ENCODE assay signal across 8 cellular contexts in genomic region chr22:41683052-41683451, GRCh38. TPM values are rescaled to one million over a fixed set of nuclear protein-coding genes. Genes with fewer than 3 reads are reported as not detected.
DNase-seq lines count a peak whose midpoint lies in the region; ATAC-seq, FAIRE-seq and TF ChIP-seq lines count a peak whose summit lies in the region.

No MANE protein-coding gene starts in this region.

- H3K79me1 ChIP-seq in mesendoderm (ENCODE audit: low read length), result peaks cover 10% of the 10 kb centered on the region

- no TSS peak for BruUV-seq in K562 (replicated peaks; lab: Mats Ljungman, UMichigan)

- WGBS in K562 (ENCODE audit: insufficient coverage, low coverage, missing lambda C conversion rate), result 8% methylated on average over 7 of the region's 9 CpGs
- WGBS in mesendoderm (ENCODE audit: extremely low coverage, insufficient coverage, low lambda C conversion rate), result no CpG with 5 or more reads among the region's 9 CpGs

- no peak overlapping the region for H2BK5ac ChIP-seq in mesendoderm (ENCODE audit: low read length)

- CTCF ChIA-PET in K562 (lab: Yijun Ruan, JAX; ENCODE audit: low intra/inter-chr PET ratio), result no interaction called here

- H3K9ac ChIP-seq in K562 (ENCODE audit: insufficient read depth in 1 of 2, low read depth in 2 of 2, low read length in 2 of 2), result peak overlapping the region; percentile 94 to 95
- no peak overlapping the region for H3K9ac ChIP-seq in mesendoderm (ENCODE audit: low read length)

- TF ChIP-seq RAD21 in K562 (CRISPR knock-in tag; conservative IDR thresholded peaks at IDR 0.05 in 1 of 2, IDR thresholded peaks at IDR 0.05 in 1 of 2), result no peak

- intact Hi-C loops in Right ventricle myocardium superior (cut with DNase I) (no loop called here), cardiac septum (cut with DNase I) (loop anchor here (10.0 kb wide), 1 partner anchor 392 kb away; the partner anchor contains the start of genes NAGA, PHETA2 and SMDT1), K562 (cut with micrococcal nuclease) (no loop called here), uterus (cut with DNase I; ENCODE audit: low total_unique reads) (no loop called here), posterior vena cava (cut with DNase I) (no loop called here)

- H3K23ac ChIP-seq in mesendoderm (ENCODE audit: low read length), result no peak overlapping the region

- H4K5ac ChIP-seq in mesendoderm (ENCODE audit: low read length), result no peak overlapping the region

- peaks cover 100% of the 10 kb centered on the region for H3K79me2 ChIP-seq in K562 (ENCODE audit: control insufficient read depth, insufficient read depth, low read length)
- peaks cover 63% of the 10 kb centered on the region for H3K79me2 ChIP-seq in mesendoderm (ENCODE audit: control insufficient read depth, insufficient read depth, low read length)

- no peak overlapping the region for H2AFZ ChIP-seq in K562 (ENCODE audit: low read depth, low read length)

- no peak for TF ChIP-seq EP300 in K562 (IDR thresholded peaks at IDR 0.05; ENCODE audit: low read length)

- no peak overlapping the region for H3K4ac ChIP-seq in mesendoderm (ENCODE audit: low read depth, low read length)

- POLR2A ChIA-PET in K562 (lab: Yijun Ruan, JAX), result interaction anchor here (0.6 kb wide), 2 partner anchors 55 to 85 kb away, joined by 3 read pairs; no protein-coding TSS in a partner anchor

- peaks cover 17% of the 10 kb centered on the region for H4K20me1 ChIP-seq in K562 (replicated peaks; ENCODE audit: control insufficient read depth, insufficient read depth, low read length)

- ATAC-seq in Right ventricle myocardium superior (ENCODE audit: poor library complexity) (peak; percentile 6), K562 (peak; percentile 7; the same call in 2 of the 3 replicates), GM19463 (IDR thresholded peaks at IDR 0.05; ENCODE audit: unreplicated experiment) (no peak)

- no peaks in the 10 kb centered on the region for H3K27me3 ChIP-seq in K562 (ENCODE audit: control insufficient read depth in 2 of 2, insufficient read depth in 2 of 2, low read length in 2 of 2)
- H3K27me3 ChIP-seq in mesendoderm (ENCODE audit: insufficient read depth, low read length, poor library complexity), result no peaks in the 10 kb centered on the region
- no peaks in the 10 kb centered on the region for H3K27me3 ChIP-seq in uterus

- H3K18ac ChIP-seq in mesendoderm (ENCODE audit: low read length), result no peak overlapping the region

- H2BK15ac ChIP-seq in mesendoderm (replicated peaks; ENCODE audit: low read depth), result no peak overlapping the region

- TF ChIP-seq CTCF in K562 (IDR thresholded peaks at IDR 0.05 in 2 of 3, conservative IDR thresholded peaks at IDR 0.05 in 1 of 3; ENCODE audit: insufficient read depth in 2 of 3, low read depth in 1 of 3, low read length in 3 of 3) (no peak), uterus (IDR thresholded peaks at IDR 0.05) (no peak)

- TF ChIP-seq POLR2A in K562 (conservative IDR thresholded peaks at IDR 0.05) (no peak), uterus (IDR thresholded peaks at IDR 0.05) (no peak)

- peak overlapping the region; percentile 65 for H3K4me3 ChIP-seq in K562
- no peak overlapping the region for H3K4me3 ChIP-seq in mesendoderm (ENCODE audit: low read length)
- peak overlapping the region in 1 of 2 donors; percentile 44 for H3K4me3 ChIP-seq in uterus

- H4K8ac ChIP-seq in mesendoderm (ENCODE audit: low read depth, low read length), result no peak overlapping the region

- H3K4me2 ChIP-seq in K562 (ENCODE audit: insufficient read depth, low read length) (peak overlapping the region; percentile 96), mesendoderm (ENCODE audit: low read length) (no peak overlapping the region)

- peaks cover 34% of the 10 kb centered on the region for H3K36me3 ChIP-seq in K562 (ENCODE audit: control insufficient read depth, insufficient read depth, low read length)
- H3K36me3 ChIP-seq in mesendoderm (ENCODE audit: control insufficient read depth, insufficient read depth, low read length), result peaks cover 7% of the 10 kb centered on the region
- H3K36me3 ChIP-seq in uterus, result no peaks in the 10 kb centered on the region

- FAIRE-seq in K562 (lab: Jason Lieb, UNC), result no peak

- peaks cover 3 to 13% of the 10 kb centered on the region in 2 experiments; a peak in 2 of 5 replicates for H3K4me1 ChIP-seq in K562 (replicated peaks in 1 of 2; ENCODE audit: control insufficient read depth in 2 of 2, insufficient read depth in 2 of 2, low read length in 2 of 2)
- no peaks in the 10 kb centered on the region for H3K4me1 ChIP-seq in mesendoderm (ENCODE audit: control insufficient read depth, low read depth, low read length)
- H3K4me1 ChIP-seq in uterus, result no peaks in the 10 kb centered on the region

- no peak overlapping the region for H2BK120ac ChIP-seq in mesendoderm (ENCODE audit: low read depth, low read length)

- H3K9me1 ChIP-seq in K562 (ENCODE audit: control insufficient read depth, insufficient read depth, low read length), result no peaks in the 10 kb centered on the region

- no peak overlapping the region for H2AK5ac ChIP-seq in mesendoderm (ENCODE audit: low read length)

- peak overlapping the region; percentile 37 for H3K56ac ChIP-seq in mesendoderm (ENCODE audit: low read length)

- H3K9me3 ChIP-seq in K562 (replicated peaks; ENCODE audit: control insufficient read depth, insufficient read depth, low read depth, low read length) (no peaks in the 10 kb centered on the region), uterus (no peaks in the 10 kb centered on the region)

- peak overlapping the region; percentile 91; the same call in 2 of the 3 replicates for H3K27ac ChIP-seq in K562 (ENCODE audit: extremely low read depth, low read depth, low read length)
- H3K27ac ChIP-seq in mesendoderm (ENCODE audit: low read depth, low read length), result no peak overlapping the region
- H3K27ac ChIP-seq in uterus, result peak overlapping the region; percentile 83 to 93

- DNase-seq in Right ventricle myocardium superior (no peak), cardiac septum (ENCODE audit: low spot score) (no peak), K562 (ENCODE audit: extremely low read depth in 1 of 4, low spot score in 3 of 4) (no peak), mesendoderm (no peak), uterus (no peak), AG08395 (ENCODE audit: low spot score) (no peak), posterior vena cava (ENCODE audit: low spot score) (no peak)

- in situ Hi-C loops in K562 (cut with MboI), result no loop called here

TF ChIP-seq in K562, 482 proteins besides CTCF, POLR2A, EP300 and RAD21 (continues in another document):
- TF ChIP-seq ZNF431 (CRISPR knock-in tag; IDR thresholded peaks at IDR 0.05) (no peak), ZSCAN29 (IDR thresholded peaks at IDR 0.05) (no peak), ZFPM2 (CRISPR knock-in tag; IDR thresholded peaks at IDR 0.05) (no peak), POLR2G (IDR thresholded peaks at IDR 0.05; ENCODE audit: low read depth, low read length) (no peak), ZNF584 (CRISPR knock-in tag; IDR thresholded peaks at IDR 0.05; ENCODE audit: low read depth) (no peak), SREBF2 (CRISPR knock-in tag; IDR thresholded peaks at IDR 0.05) (no peak)

RNA-seq across cellular contexts. Expression of gene SNU13, which starts 5.6 kb away (rescaled TPM):
- total RNA-seq in Right ventricle myocardium superior (193 TPM), cardiac septum (149 TPM), K562 (2014; rRNA removed) (193 and 196 TPM in 2 replicates), K562 (2014; rRNA removed; fragmentation: Illumina TruSeq; extraction: Trizol) (147 and 185 TPM in 2 replicates), K562 (2015; rRNA removed; fragmentation: Illumina TruSeq; extraction: Trizol) (179 and 193 TPM in 2 replicates), K562 (2021) (279 and 283 TPM in 2 replicates), uterus (100 to 1,000 TPM in 2 of 4 donors, 10 to 100 TPM in 2; 62.1 to 136 (median 96.2) TPM), posterior vena cava (100 to 1,000 TPM in 1 of 2 donors, 10 to 100 TPM in 1; 86.2 to 103 TPM)
- 64.9 and 85.4 TPM in 2 replicates for total RNA-seq in K562 (2011; cell fraction: chromatin; rRNA removed; ENCODE audit: low replicate concordance)
- 65.5 and 66.1 TPM in 2 replicates for total RNA-seq in K562 (2011; cell fraction: nucleolus; rRNA removed)
- total RNA-seq in K562 (2011; cell fraction: nucleoplasm; rRNA removed), result 94.7 and 101 TPM in 2 replicates
- polyA plus RNA-seq in K562 (2011; rRNA removed) (243 and 271 TPM in 2 replicates), K562 (2014; fragmentation: Illumina TruSeq; extraction: Trizol) (294 and 334 TPM in 2 replicates), K562 (2014; fragmentation: Nextera tagmentation; extraction: Ambion mirVana) (100 to 1,000 TPM; 884 to 981 TPM), K562 (2014; rRNA removed) (286 and 317 TPM in 2 replicates)
- 304 and 417 TPM in 2 replicates for polyA plus RNA-seq in K562 (2011; cell fraction: cytosol; rRNA removed)
- 108 and 115 TPM in 2 replicates for polyA plus RNA-seq in K562 (2011; cell fraction: nucleus; rRNA removed)
- polyA plus RNA-seq in K562 (2012), result 157 and 244 TPM in 2 replicates
- polyA minus RNA-seq in K562 (2011; rRNA and poly(A)+ RNA removed), result 136 and 166 TPM in 2 replicates
- 93.1 and 107 TPM in 2 replicates for polyA minus RNA-seq in K562 (2011; cell fraction: cytosol; rRNA and poly(A)+ RNA removed)
- 23.7 and 30.3 TPM in 2 replicates for polyA minus RNA-seq in K562 (2011; cell fraction: nucleus; rRNA and poly(A)+ RNA removed)
- 197 TPM for polyA plus RNA-seq in mesendoderm (2013, experiment 1 of 2)
- 198 TPM for polyA plus RNA-seq in mesendoderm (2013, experiment 2 of 2)

RNA-seq across cellular contexts. Expression of gene MEI1, which starts 16.3 kb away (rescaled TPM):
- total RNA-seq in Right ventricle myocardium superior (not detected), cardiac septum (0.40 TPM), K562 (2014; rRNA removed) (0.18 TPM in 1 of 2 replicates, not detected in the other), K562 (2014; rRNA removed; fragmentation: Illumina TruSeq; extraction: Trizol) (not detected in 2 replicates), K562 (2015; rRNA removed; fragmentation: Illumina TruSeq; extraction: Trizol) (0.75 TPM in 1 of 2 replicates, not detected in the other), K562 (2021) (0.31 and 0.47 TPM in 2 replicates), uterus (1 to 10 TPM in 1 of 4 donors, under 1 TPM in 1, not detected in 2; 0.70 to 1.9 TPM), posterior vena cava (1 to 10 TPM; 1.4 to 4.3 TPM)
- total RNA-seq in K562 (2011; cell fraction: chromatin; rRNA removed; ENCODE audit: low replicate concordance), result 0.48 TPM in 1 of 2 replicates, not detected in the other
- 0.39 TPM in 1 of 2 replicates, not detected in the other for total RNA-seq in K562 (2011; cell fraction: nucleolus; rRNA removed)
- total RNA-seq in K562 (2011; cell fraction: nucleoplasm; rRNA removed), result 1.6 TPM in 1 of 2 replicates, not detected in the other
- polyA plus RNA-seq in K562 (2011; rRNA removed) (0.33 and 0.61 TPM in 2 replicates), K562 (2014; fragmentation: Illumina TruSeq; extraction: Trizol) (0.16 and 0.17 TPM in 2 replicates), K562 (2014; fragmentation: Nextera tagmentation; extraction: Ambion mirVana) (under 1 TPM; 0.08 to 0.18 TPM), K562 (2014; rRNA removed) (0.15 and 0.68 TPM in 2 replicates)
- 0.73 and 2.2 TPM in 2 replicates for polyA plus RNA-seq in K562 (2011; cell fraction: cytosol; rRNA removed)
- polyA plus RNA-seq in K562 (2011; cell fraction: nucleus; rRNA removed), result 0.81 and 1.1 TPM in 2 replicates
- polyA plus RNA-seq in K562 (2012), result 0.66 and 1.2 TPM in 2 replicates
- polyA minus RNA-seq in K562 (2011; rRNA and poly(A)+ RNA removed), result 0.25 and 0.27 TPM in 2 replicates
- not detected in 2 replicates for polyA minus RNA-seq in K562 (2011; cell fraction: cytosol; rRNA and poly(A)+ RNA removed)
- polyA minus RNA-seq in K562 (2011; cell fraction: nucleus; rRNA and poly(A)+ RNA removed), result 0.40 and 1.2 TPM in 2 replicates
- 0.38 TPM for polyA plus RNA-seq in mesendoderm (2013, experiment 1 of 2)
- 0.31 TPM for polyA plus RNA-seq in mesendoderm (2013, experiment 2 of 2)
